8 cellular contexts compared by ENCODE assay signal in the genomic region with DNA sequence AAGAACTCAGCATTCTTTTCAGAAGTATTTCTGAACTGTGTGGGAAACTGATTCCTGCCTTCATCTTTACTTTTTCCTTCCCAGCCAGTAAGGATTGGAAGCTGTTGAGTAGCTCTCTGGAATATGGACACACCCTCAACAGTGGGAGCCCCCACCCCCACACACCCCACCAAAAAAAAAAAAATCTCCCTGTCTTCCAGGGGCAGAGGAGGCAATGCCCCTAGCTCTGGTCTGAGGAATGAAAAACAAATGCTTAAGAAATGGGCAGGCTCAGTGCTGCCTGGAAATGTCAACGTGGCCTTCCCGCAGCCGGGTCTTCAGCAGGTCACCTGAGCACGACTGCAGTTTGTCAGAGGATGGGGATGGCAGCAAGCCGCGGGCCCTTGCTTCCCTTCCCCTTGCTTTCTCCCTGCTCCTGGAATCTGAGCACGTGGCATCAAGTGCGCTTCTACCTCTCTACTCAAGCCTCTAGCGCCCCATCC. TPM values are rescaled to one million over a fixed set of nuclear protein-coding genes. Genes with fewer than 3 reads are reported as not detected.
DNase-seq lines count a peak whose midpoint lies in the region; ATAC-seq and TF ChIP-seq lines count a peak whose summit lies in the region.

No MANE protein-coding gene starts in this region.

- peak overlapping the region; percentile 91 for H2AFZ ChIP-seq in PC-9

- H3K4me1 Mint-ChIP-seq in Caco-2 (ENCODE audit: low read depth, unreplicated experiment), result no peaks in the 10 kb centered on the region

- TF ChIP-seq CTCF in Caco-2 (IDR thresholded peaks at IDR 0.05; ENCODE audit: insufficient read depth in 1 of 2, low read depth in 1 of 2, low read length in 1 of 2, severe bottlenecking in 1 of 2, unreplicated experiment in 1 of 2) (no peak), PC-9 (conservative IDR thresholded peaks at IDR 0.05) (no peak), right atrium auricular region (IDR thresholded peaks at IDR 0.05) (no peak)

- TSS peak; percentile 61 for BruUV-seq in Caco-2 (replicated peaks; lab: Mats Ljungman, UMichigan)
- BruUV-seq in PC-9 (replicated peaks; lab: Mats Ljungman, UMichigan), result no TSS peak

- H3K4me2 ChIP-seq in PC-9, result peak overlapping the region; percentile 93

- POLR2A ChIA-PET in Caco-2 (lab: Charles Lee) (interaction anchor here (1.4 kb wide), 1 partner anchor 179 kb away, joined by 3 read pairs; no protein-coding TSS in a partner anchor), PC-9 (lab: Charles Lee; ENCODE audit: unreplicated experiment) (no interaction called here)

- H3K9me2 ChIP-seq in PC-9 (ENCODE audit: insufficient read depth), result no peaks in the 10 kb centered on the region

- no peak overlapping the region for H3K27ac ChIP-seq in PC-9
- H3K27ac ChIP-seq in right atrium auricular region, result peak overlapping the region in 1 of 2 donors; percentile 65

- no peaks in the 10 kb centered on the region for H3K9me3 ChIP-seq in Caco-2
- H3K9me3 ChIP-seq in PC-9 (ENCODE audit: insufficient read depth, low read depth), result no peaks in the 10 kb centered on the region
- H3K9me3 ChIP-seq in right atrium auricular region, result no peaks in the 10 kb centered on the region

- DNase-seq in Caco-2 (no peak), PC-9 (no peak), right atrium auricular region (ENCODE audit: low spot score) (no peak), activated gamma-delta T cell treated with Interleukin-2 at 50 U/mL for 16 hours (no peak), kidney glomerular epithelial cell (lab: John Stamatoyannopoulos, UW) (no peak)
- no peak for DNase-seq in stimulated activated naive CD8-positive, alpha-beta T cell treated with anti-CD3 and anti-CD28 coated beads, Interleukin-15, Interleukin-2, amounts not matched to agents 100 U/mL and 50 U/mL, for 24 hours
- DNase-seq in stimulated activated CD4-positive, alpha-beta T cell treated with anti-CD3 and anti-CD28 coated beads, Interleukin-12 subunit alpha, Interleukin-12 subunit beta, amount 100 ng/mL, for 4 hours, result no peak

- no peaks in the 10 kb centered on the region for H4K20me1 ChIP-seq in PC-9 (ENCODE audit: insufficient read depth)

- CTCF ChIA-PET in Caco-2 (lab: Charles Lee) (interaction anchor here (0.6 to 3.1 kb wide), 4 partner anchors 8 to 258 kb away, joined by 3 to 28 read pairs (median 7); no protein-coding TSS in a partner anchor), PC-9 (lab: Charles Lee) (interaction anchor here (0.7 to 1.0 kb wide), 3 partner anchors 179 to 181 kb away, joined by 3 to 6 read pairs (median 3); no protein-coding TSS in a partner anchor)

- H3K4me1 ChIP-seq in Caco-2 (peaks cover 5% of the 10 kb centered on the region; the same call in 1 of the 2 replicates), PC-9 (replicated peaks; ENCODE audit: insufficient read depth) (peaks cover 15% of the 10 kb centered on the region), right atrium auricular region (peaks cover 0 to 21% of the 10 kb centered on the region in 2 donors)

- peak overlapping the region; percentile 65 for H3K4me3 ChIP-seq in Caco-2 (ENCODE audit: low read depth, low read length)
- H3K4me3 ChIP-seq in PC-9, result peak overlapping the region; percentile 69
- H3K4me3 ChIP-seq in right atrium auricular region, result peak overlapping the region; percentile 42 to 58

- no peaks in the 10 kb centered on the region for H3F3A ChIP-seq in PC-9 (ENCODE audit: insufficient read depth, low read depth)

- peak overlapping the region; percentile 73 for H3K4me3 Mint-ChIP-seq in Caco-2 (ENCODE audit: unreplicated experiment)

- ATAC-seq in GM21528 (IDR thresholded peaks at IDR 0.05; ENCODE audit: low FRiP score, unreplicated experiment), result peak; percentile 22
- ATAC-seq in stimulated activated naive CD8-positive, alpha-beta T cell treated with anti-CD3 and anti-CD28 coated beads, Interleukin-15, Interleukin-2, amounts not matched to agents 100 U/mL and 50 U/mL, for 24 hours, result peak; percentile 10

- no peaks in the 10 kb centered on the region for H3K27me3 Mint-ChIP-seq in Caco-2 (ENCODE audit: insufficient read depth, unreplicated experiment)

- H3K9me3 Mint-ChIP-seq in Caco-2 (ENCODE audit: unreplicated experiment), result no peaks in the 10 kb centered on the region

- peaks cover 6% of the 10 kb centered on the region for H3K36me3 Mint-ChIP-seq in Caco-2 (ENCODE audit: insufficient read depth, unreplicated experiment)

- peak overlapping the region; percentile 19 for H3K27ac Mint-ChIP-seq in Caco-2 (ENCODE audit: unreplicated experiment)

- intact Hi-C loops in Caco-2 (cut with micrococcal nuclease; ENCODE audit: unreplicated experiment), result no loop called here
- intact Hi-C loops in PC-9 (cut with micrococcal nuclease; ENCODE audit: unreplicated experiment), result loop anchor here (5.0 kb wide), 2 partner anchors 234 to 1019 kb away; a partner anchor contains a TSS

- H3K27me3 ChIP-seq in Caco-2 (replicated peaks; ENCODE audit: control insufficient read depth, insufficient read depth, low read length) (no peaks in the 10 kb centered on the region), PC-9 (ENCODE audit: insufficient read depth, low read depth) (no peaks in the 10 kb centered on the region), right atrium auricular region (no peaks in the 10 kb centered on the region)

- H3K79me2 ChIP-seq in PC-9 (ENCODE audit: low read depth), result no peaks in the 10 kb centered on the region

- H3K36me3 ChIP-seq in Caco-2 (ENCODE audit: control insufficient read depth, insufficient read depth, low read length) (peaks cover 3% of the 10 kb centered on the region), PC-9 (ENCODE audit: low read depth) (no peaks in the 10 kb centered on the region), right atrium auricular region (no peaks in the 10 kb centered on the region)

RNA-seq across cellular contexts. Expression of a gene that starts 0.5 kb away (rescaled TPM):
- total RNA-seq in Caco-2 (2022) (0.77 and 1.2 TPM in 2 replicates), PC-9 (2021) (0.25 TPM in 1 of 2 replicates, not detected in the other), right atrium auricular region (1 to 10 TPM; 1.4 to 2.2 TPM)

RNA-seq across cellular contexts. Expression of a gene that starts 14.6 kb away (rescaled TPM):
- total RNA-seq in Caco-2 (2022) (2.7 and 2.9 TPM in 2 replicates), PC-9 (2021) (4.9 and 6.3 TPM in 2 replicates), right atrium auricular region (1 to 10 TPM; 2.0 to 4.5 TPM)
